ENCODE assay signal across 37 cellular contexts in genomic region chr5:113721171-113721570, GRCh38.
"Had no signal": no experiment of that assay in that cellular context is flagged by ENCODE, and none has a peak within 500 bp of the region (broad histone marks: within the 10 kb centered on the region; RNA-seq: fewer than 3 reads in every experiment).

No MANE protein-coding gene starts in this region.

- H3K27ac Mint-ChIP-seq: activated naive CD4-positive, alpha-beta T cell treated with anti-CD3 and anti-CD28 coated beads for 36 hours; activated naive CD4-positive, alpha-beta T cell treated with anti-CD3 and anti-CD28 coated beads, Interleukin-2, amount 10 ng/mL, durations not matched to agents 7 days and 5 days; activated naive CD4-positive, alpha-beta T cell treated with anti-CD3 and anti-CD28 coated beads, Interleukin-2, amount 50 U/mL, for 24 hours; activated naive CD4-positive, alpha-beta T cell treated with anti-CD3 and anti-CD28 coated beads, Interleukin-2, amount 50 U/mL, for 72 hours; activated naive CD8-positive, alpha-beta T cell; activated naive CD8-positive, alpha-beta T cell treated with anti-CD3 and anti-CD28 coated beads for 36 hours; activated naive CD8-positive, alpha-beta T cell treated with anti-CD3 and anti-CD28 coated beads, Interleukin-2, amount 10 ng/mL, durations not matched to agents 7 days and 5 days; activated naive CD8-positive, alpha-beta T cell treated with anti-CD3 and anti-CD28 coated beads, Interleukin-2, amount 50 U/mL, for 24 hours; activated T-cell treated with anti-CD3 and anti-CD28 coated beads, Interleukin-2, amount 50 U/mL, for 24 hours; activated T-cell treated with anti-CD3 and anti-CD28 coated beads, Interleukin-2, amount 50 U/mL, for 72 hours; activated T-helper 1 cell treated with anti-CD3 and anti-CD28 coated beads, Interleukin-12 subunit alpha, Interleukin-12 subunit beta, Interleukin-2, Interleukin-4 antibody, amounts not matched to agents 30 ng/mL and 10 ng/mL and 1 ng/mL, durations not matched to agents 14 hours and 24 hours and 36 hours; activated T-helper 17 cell treated with anti-CD3 and anti-CD28 coated beads, Interleukin-2, amount 50 U/mL, for 72 hours; activated T-helper 2 cell treated with anti-CD3 and anti-CD28 coated beads, Interferon-gamma antibody, Interleukin-2, Interleukin-4, amounts not matched to agents 10 μg/mL and 5 μg/mL and 100 μg/mL, durations not matched to agents 14 hours and 24 hours and 36 hours; brain had no signal

- H3K36me3 Mint-ChIP-seq: activated naive CD4-positive, alpha-beta T cell treated with anti-CD3 and anti-CD28 coated beads, Interleukin-2, amount 10 ng/mL, durations not matched to agents 7 days and 5 days; activated naive CD4-positive, alpha-beta T cell treated with anti-CD3 and anti-CD28 coated beads, Interleukin-2, amount 50 U/mL, for 24 hours; activated naive CD4-positive, alpha-beta T cell treated with anti-CD3 and anti-CD28 coated beads, Interleukin-2, amount 50 U/mL, for 72 hours; activated naive CD8-positive, alpha-beta T cell; activated naive CD8-positive, alpha-beta T cell treated with anti-CD3 and anti-CD28 coated beads for 36 hours; activated naive CD8-positive, alpha-beta T cell treated with anti-CD3 and anti-CD28 coated beads, Interleukin-2, amount 10 ng/mL, durations not matched to agents 7 days and 5 days; brain had no signal

- H3K27me3 Mint-ChIP-seq: activated naive CD4-positive, alpha-beta T cell treated with anti-CD3 and anti-CD28 coated beads, Interleukin-2, amount 10 ng/mL, durations not matched to agents 7 days and 5 days; activated naive CD4-positive, alpha-beta T cell treated with anti-CD3 and anti-CD28 coated beads, Interleukin-2, amount 50 U/mL, for 24 hours; activated naive CD8-positive, alpha-beta T cell; activated naive CD8-positive, alpha-beta T cell treated with anti-CD3 and anti-CD28 coated beads for 36 hours; activated naive CD8-positive, alpha-beta T cell treated with anti-CD3 and anti-CD28 coated beads, Interleukin-2, amount 10 ng/mL, durations not matched to agents 7 days and 5 days; activated T-cell treated with anti-CD3 and anti-CD28 coated beads, Interleukin-2, amount 50 U/mL, for 24 hours; brain; central memory CD8-positive, alpha-beta T cell had no signal

- H3K4me1 Mint-ChIP-seq: activated naive CD4-positive, alpha-beta T cell treated with anti-CD3 and anti-CD28 coated beads, Interleukin-2, amount 10 ng/mL, durations not matched to agents 7 days and 5 days; activated naive CD4-positive, alpha-beta T cell treated with anti-CD3 and anti-CD28 coated beads, Interleukin-2, amount 50 U/mL, for 24 hours; activated naive CD8-positive, alpha-beta T cell treated with anti-CD3 and anti-CD28 coated beads for 36 hours; activated naive CD8-positive, alpha-beta T cell treated with anti-CD3 and anti-CD28 coated beads, Interleukin-2, amount 10 ng/mL, durations not matched to agents 7 days and 5 days; activated naive CD8-positive, alpha-beta T cell treated with anti-CD3 and anti-CD28 coated beads, Interleukin-2, amount 50 U/mL, for 24 hours; activated T-helper 17 cell treated with anti-CD3 and anti-CD28 coated beads, Interleukin-2, amount 50 U/mL, for 72 hours; brain; central memory CD8-positive, alpha-beta T cell had no signal

- H3K27ac ChIP-seq: adrenal gland, ascending aorta, body of pancreas, brain microvascular endothelial cell, breast epithelium, cardiac muscle cell had no signal

- H3K9me3 Mint-ChIP-seq: activated T-cell treated with anti-CD3 and anti-CD28 coated beads, Interleukin-2, amount 50 U/mL, for 72 hours; activated T-helper 17 cell treated with anti-CD3 and anti-CD28 coated beads, Interleukin-2, amount 50 U/mL, for 72 hours had no signal

- H3K36me3 ChIP-seq: adrenal gland, ascending aorta, brain microvascular endothelial cell, breast epithelium, cardiac muscle cell had no signal

- H3K4me3 ChIP-seq: adrenal gland, ascending aorta, body of pancreas, breast epithelium, cardiac muscle cell had no signal

- H3K9me3 ChIP-seq: adrenal gland, ascending aorta, body of pancreas had no signal

- H3K27me3 ChIP-seq: adrenal gland, ascending aorta, body of pancreas, brain microvascular endothelial cell, breast epithelium, cardiac muscle cell had no signal

- DNase-seq: activated effector memory CD4-positive, alpha-beta T cell treated with anti-CD3 and anti-CD28 coated beads, Interleukin-2, amount 50 U/mL, for 16 hours; activated effector memory CD4-positive, alpha-beta T cell treated with Interleukin-2 at 50 U/mL for 16 hours; activated gamma-delta T cell; activated gamma-delta T cell treated with Interleukin-2 at 50 U/mL for 16 hours; activated naive CD4-positive, alpha-beta T cell; activated naive CD4-positive, alpha-beta T cell treated with anti-CD3 and anti-CD28 coated beads for 36 hours; activated naive CD4-positive, alpha-beta T cell treated with anti-CD3 and anti-CD28 coated beads, Interleukin-2, amount 10 ng/mL, durations not matched to agents 7 days and 5 days; activated naive CD4-positive, alpha-beta T cell treated with anti-CD3 and anti-CD28 coated beads, Interleukin-2, amount 50 U/mL, for 16 hours; activated naive CD4-positive, alpha-beta T cell treated with Interleukin-2 at 50 U/mL for 16 hours; activated naive CD8-positive, alpha-beta T cell treated with anti-CD3 and anti-CD28 coated beads for 36 hours; activated naive CD8-positive, alpha-beta T cell treated with anti-CD3 and anti-CD28 coated beads, Interleukin-2, amount 10 ng/mL, durations not matched to agents 7 days and 5 days; activated naive CD8-positive, alpha-beta T cell treated with anti-CD3 and anti-CD28 coated beads, Interleukin-2, amount 50 U/mL, for 24 hours; activated T-cell treated with anti-CD3 and anti-CD28 coated beads, Interleukin-2, amount 50 U/mL, for 24 hours; activated T-cell treated with anti-CD3 and anti-CD28 coated beads, Interleukin-2, amount 50 U/mL, for 4 hours; activated T-cell treated with anti-CD3 and anti-CD28 coated beads, Interleukin-2, amount 50 U/mL, for 48 hours; activated T-cell treated with anti-CD3 and anti-CD28 coated beads, Interleukin-2, amount 50 U/mL, for 72 hours; adrenal gland; amniotic stem cell; amygdala; anterior cingulate cortex; aorta; body of pancreas; brain microvascular endothelial cell; caudate nucleus; central memory CD4-positive, alpha-beta T cell; cerebellar nuclear complex had no signal

- ATAC-seq: activated naive CD4-positive, alpha-beta T cell treated with anti-CD3 and anti-CD28 coated beads, Interleukin-2, amount 50 U/mL, for 72 hours; activated naive CD8-positive, alpha-beta T cell treated with anti-CD3 and anti-CD28 coated beads, Interleukin-2, amount 50 U/mL, for 24 hours; activated T-cell treated with anti-CD3 and anti-CD28 coated beads, Interleukin-2, amount 50 U/mL, for 4 hours; activated T-cell treated with anti-CD3 and anti-CD28 coated beads, Interleukin-2, amount 50 U/mL, for 72 hours; activated T-helper 17 cell treated with anti-CD3 and anti-CD28 coated beads, Interleukin-2, amount 50 U/mL, for 72 hours; body of pancreas had no signal

- H3K4me1 ChIP-seq: adrenal gland, ascending aorta, body of pancreas, breast epithelium had no signal

- H3K4me3 Mint-ChIP-seq: activated naive CD4-positive, alpha-beta T cell treated with anti-CD3 and anti-CD28 coated beads for 36 hours; activated naive CD4-positive, alpha-beta T cell treated with anti-CD3 and anti-CD28 coated beads, Interleukin-2, amount 10 ng/mL, durations not matched to agents 7 days and 5 days; activated naive CD4-positive, alpha-beta T cell treated with anti-CD3 and anti-CD28 coated beads, Interleukin-2, amount 50 U/mL, for 24 hours; activated naive CD8-positive, alpha-beta T cell; activated naive CD8-positive, alpha-beta T cell treated with anti-CD3 and anti-CD28 coated beads for 36 hours; activated naive CD8-positive, alpha-beta T cell treated with anti-CD3 and anti-CD28 coated beads, Interleukin-2, amount 10 ng/mL, durations not matched to agents 7 days and 5 days; activated naive CD8-positive, alpha-beta T cell treated with anti-CD3 and anti-CD28 coated beads, Interleukin-2, amount 50 U/mL, for 24 hours; activated T-cell treated with anti-CD3 and anti-CD28 coated beads, Interleukin-2, amount 50 U/mL, for 24 hours; activated T-cell treated with anti-CD3 and anti-CD28 coated beads, Interleukin-2, amount 50 U/mL, for 4 hours; activated T-cell treated with anti-CD3 and anti-CD28 coated beads, Interleukin-2, amount 50 U/mL, for 72 hours; activated T-helper 1 cell treated with anti-CD3 and anti-CD28 coated beads, Interleukin-12 subunit alpha, Interleukin-12 subunit beta, Interleukin-2, Interleukin-4 antibody, amounts not matched to agents 30 ng/mL and 10 ng/mL and 1 ng/mL, durations not matched to agents 14 hours and 24 hours and 36 hours; activated T-helper 17 cell treated with anti-CD3 and anti-CD28 coated beads, Interleukin-2, amount 50 U/mL, for 72 hours; brain; central memory CD8-positive, alpha-beta T cell had no signal
